13 cellular contexts compared by ENCODE assay signal in genomic region chr19:40755248-40755624, GRCh38. TPM values are rescaled to one million over a fixed set of nuclear protein-coding genes. Genes with fewer than 3 reads are reported as not detected.
DNase-seq lines count a peak whose midpoint lies in the region; ATAC-seq, FAIRE-seq and TF ChIP-seq lines count a peak whose summit lies in the region.
"Had no signal": no experiment of that assay in that cellular context is flagged by ENCODE, and none has a peak within 500 bp of the region (broad histone marks: within the 10 kb centered on the region; RNA-seq: fewer than 3 reads in every experiment).

No MANE protein-coding gene starts in this region.

- H3K4me3 Mint-ChIP-seq in activated T-cell treated with anti-CD3 and anti-CD28 coated beads, Interleukin-2, amount 50 U/mL, for 4 hours, result peak overlapping the region; percentile 66
- H3K4me3 Mint-ChIP-seq in stimulated activated naive CD8-positive, alpha-beta T cell treated with anti-CD3 and anti-CD28 coated beads, Interleukin-15, amount 100 ng/mL, for 72 hours, result peak overlapping the region; percentile 87 to 92

- peaks cover 7% of the 10 kb centered on the region for H3K79me1 ChIP-seq in H1 (ENCODE audit: low read depth, low read length)

- no peaks in the 10 kb centered on the region for H3K27me3 Mint-ChIP-seq in activated T-cell treated with anti-CD3 and anti-CD28 coated beads, Interleukin-2, amount 50 U/mL, for 4 hours (ENCODE audit: low read depth)
- no peaks in the 10 kb centered on the region for H3K27me3 Mint-ChIP-seq in stimulated activated naive CD8-positive, alpha-beta T cell treated with anti-CD3 and anti-CD28 coated beads, Interleukin-15, amount 100 ng/mL, for 72 hours

- H4K20me1 ChIP-seq in H1 (replicated peaks in 1 of 2; ENCODE audit: control insufficient read depth in 1 of 2, insufficient read depth in 2 of 2, low read length in 2 of 2), result peaks cover 22 to 35% of the 10 kb centered on the region in 2 experiments

- H2BK120ac ChIP-seq in H1 (replicated peaks; ENCODE audit: low read depth, low read length), result no peak overlapping the region

- no peak for TF ChIP-seq EP300 in H1 (IDR thresholded peaks at IDR 0.05; ENCODE audit: borderline replicate concordance in 1 of 2, low read depth in 2 of 2, low read length in 2 of 2)

- no peak overlapping the region for H2BK12ac ChIP-seq in H1 (ENCODE audit: low read depth, low read length)

- no peak overlapping the region for H3K9ac ChIP-seq in SK-N-MC (ENCODE audit: insufficient read length)
- H3K9ac ChIP-seq in H1 (replicated peaks in 1 of 4; ENCODE audit: extremely low read depth in 1 of 4, low read depth in 3 of 4, low read length in 3 of 4), result no peak overlapping the region

- TF ChIP-seq POLR2A in H1 (IDR thresholded peaks at IDR 0.05; ENCODE audit: control extremely low read depth in 1 of 2, low read depth in 2 of 2, low read length in 2 of 2), result no peak
- no peak for TF ChIP-seq POLR2A in gastrocnemius medialis (IDR thresholded peaks at IDR 0.05)

- no peak overlapping the region for H4K5ac ChIP-seq in H1 (ENCODE audit: insufficient read length, low read depth, low read length)

- H3K27ac ChIP-seq in SK-N-MC (no peak overlapping the region), H1 (ENCODE audit: low read depth, low read length) (no peak overlapping the region), gastrocnemius medialis (no peak overlapping the region)

- no peak overlapping the region for H3K18ac ChIP-seq in H1 (ENCODE audit: extremely low read depth, low read length)

- H3K36me3 Mint-ChIP-seq in activated T-cell treated with anti-CD3 and anti-CD28 coated beads, Interleukin-2, amount 50 U/mL, for 4 hours (ENCODE audit: insufficient read depth), result peaks cover 49% of the 10 kb centered on the region

- no peak for DNase-seq in activated T-cell treated with anti-CD3 and anti-CD28 coated beads, Interleukin-2, amount 50 U/mL, for 4 hours
- no peak for DNase-seq in activated T-cell treated with anti-CD3 and anti-CD28 coated beads, Interleukin-2, amount 50 U/mL, for 1 hour
- DNase-seq in SK-N-MC (ENCODE audit: low read depth, low spot score), result no peak
- no peak for DNase-seq in H1 (ENCODE audit: low read depth in 1 of 2, low spot score in 2 of 2)
- no peak for DNase-seq in stimulated activated naive CD8-positive, alpha-beta T cell treated with anti-CD3 and anti-CD28 coated beads, Interleukin-15, amount 100 ng/mL, for 72 hours
- no peak for DNase-seq in germinal center (ENCODE audit: low spot score)
- no peak for DNase-seq in globus pallidus (ENCODE audit: low spot score)
- no peak for DNase-seq in gastrocnemius medialis
- DNase-seq: activated effector memory CD4-positive, alpha-beta T cell treated with Interleukin-2 at 50 U/mL for 16 hours; IMR-90 had no signal

- H3K14ac ChIP-seq in H1 (ENCODE audit: insufficient read length), result no peak overlapping the region

- H3K56ac ChIP-seq in H1 (replicated peaks; ENCODE audit: insufficient read length, low read depth, low read length), result no peak overlapping the region

- FAIRE-seq in H1 (lab: Jason Lieb, UNC), result no peak
- FAIRE-seq: islet of Langerhans had no signal

- peak overlapping the region; percentile 42 to 56; a peak in 2 of 4 replicates for H3K4me2 ChIP-seq in H1 (ENCODE audit: insufficient read depth in 1 of 2, low read depth in 2 of 2, low read length in 2 of 2)

- in situ Hi-C loops in gastrocnemius medialis (cut with MboI; ENCODE audit: low sequenced_read_pairs in 4 of 4), result loop anchor here in 1 of 4 donors (10.0 kb wide), 1 partner anchor 60 kb away; no protein-coding TSS in a partner anchor

- H3K36me3 ChIP-seq in SK-N-MC (ENCODE audit: insufficient read depth, low read length), result peaks cover 71% of the 10 kb centered on the region
- peaks cover 26 to 69% (median 47%) of the 10 kb centered on the region in 4 experiments; a peak in 7 of 8 replicates for H3K36me3 ChIP-seq in H1 (ENCODE audit: control insufficient read depth in 2 of 4, insufficient read depth in 4 of 4, low read length in 3 of 4)
- peaks cover 0 to 41% of the 10 kb centered on the region in 2 donors for H3K36me3 ChIP-seq in gastrocnemius medialis

- H3K27me3 ChIP-seq in H1 (replicated peaks in 1 of 4; ENCODE audit: control insufficient read depth in 3 of 4, extremely low read depth in 1 of 4, insufficient read depth in 3 of 4, low read length in 3 of 4) (no peaks in the 10 kb centered on the region), gastrocnemius medialis (no peaks in the 10 kb centered on the region)

- H3K4me1 ChIP-seq in H1 (replicated peaks in 1 of 4; ENCODE audit: control insufficient read depth in 3 of 4, insufficient read depth in 4 of 4, low read length in 3 of 4) (no peaks in the 10 kb centered on the region; a peak in 2 of 7 replicates), gastrocnemius medialis (peaks cover 16 to 24% of the 10 kb centered on the region in 2 donors)

- H3K4me3 ChIP-seq in SK-N-MC, result peak overlapping the region; percentile 22; the same call in 1 of the 2 replicates
- H3K4me3 ChIP-seq in H1 (ENCODE audit: extremely low read depth in 1 of 4, insufficient read depth in 2 of 4, low read depth in 3 of 4, low read length in 4 of 4), result no peak overlapping the region
- no peak overlapping the region for H3K4me3 ChIP-seq in gastrocnemius medialis

- H2BK15ac ChIP-seq in H1 (ENCODE audit: low read length), result no peak overlapping the region

- H3K4me1 Mint-ChIP-seq in activated T-cell treated with anti-CD3 and anti-CD28 coated beads, Interleukin-2, amount 50 U/mL, for 4 hours (ENCODE audit: low read depth), result peaks cover 42% of the 10 kb centered on the region
- H3K4me1 Mint-ChIP-seq in stimulated activated naive CD8-positive, alpha-beta T cell treated with anti-CD3 and anti-CD28 coated beads, Interleukin-15, amount 100 ng/mL, for 72 hours, result peaks cover 64% of the 10 kb centered on the region

- POLR2A ChIA-PET in H1 (lab: Charles Lee; ENCODE audit: partially characterized antibody), result interaction anchor here (1.3 to 15.7 kb wide), 5 partner anchors 12 to 64 kb away, joined by 3 to 399 read pairs (median 120); partner anchors contain the start of genes COQ8B, EGLN2, ITPKC and MIA

- TF ChIP-seq CTCF in H1 (IDR thresholded peaks at IDR 0.05; ENCODE audit: control extremely low read depth in 1 of 3, insufficient read depth in 1 of 3, low read depth in 1 of 3, low read length in 3 of 3) (no peak), gastrocnemius medialis (IDR thresholded peaks at IDR 0.05 in 4 of 5, conservative IDR thresholded peaks at IDR 0.05 in 1 of 5) (no peak)

- H3K23ac ChIP-seq in H1 (ENCODE audit: insufficient read length), result no peak overlapping the region

- peak overlapping the region; percentile 65 to 77 for H3K27ac Mint-ChIP-seq in stimulated activated naive CD8-positive, alpha-beta T cell treated with anti-CD3 and anti-CD28 coated beads, Interleukin-15, amount 100 ng/mL, for 72 hours

- CTCF ChIA-PET in H1 (lab: Charles Lee; ENCODE audit: partially characterized antibody), result interaction anchor here (0.8 to 3.4 kb wide), 5 partner anchors 10 to 65 kb away, joined by 3 to 14 read pairs (median 3); no protein-coding TSS in a partner anchor

- H4K8ac ChIP-seq in H1 (ENCODE audit: extremely low read depth, insufficient read depth, low read length), result no peak overlapping the region

- H3K9me3 Mint-ChIP-seq in activated T-cell treated with anti-CD3 and anti-CD28 coated beads, Interleukin-2, amount 50 U/mL, for 4 hours, result no peaks in the 10 kb centered on the region
- no peaks in the 10 kb centered on the region for H3K9me3 Mint-ChIP-seq in stimulated activated naive CD8-positive, alpha-beta T cell treated with anti-CD3 and anti-CD28 coated beads, Interleukin-15, amount 100 ng/mL, for 72 hours

- intact Hi-C loops in gastrocnemius medialis (cut with DNase I; ENCODE audit: low total_unique reads), result no loop called here

- H2BK20ac ChIP-seq in H1 (ENCODE audit: low read length), result no peak overlapping the region

- peaks cover 1% of the 10 kb centered on the region for H3K23me2 ChIP-seq in H1 (ENCODE audit: low read depth, low read length)

- WGBS in H1 (ENCODE audit: extremely low coverage in 1 of 2, insufficient coverage in 1 of 2, insufficient read length in 1 of 2, insufficient replicate concordance in 2 of 2, low coverage in 1 of 2, low lambda C conversion rate in 2 of 2, missing lambda C conversion rate in 1 of 2), 2 experiments, result 91% methylated on average over 3 of the region's 3 CpGs; no CpG with 5 or more reads in 1 of the 2 experiments

- H3K79me2 ChIP-seq in H1 (ENCODE audit: control insufficient read depth in 1 of 2, insufficient read depth in 2 of 2, low read length in 2 of 2), result peaks cover 43 to 74% of the 10 kb centered on the region in 2 experiments

- no peak for ATAC-seq in activated T-cell treated with anti-CD3 and anti-CD28 coated beads, Interleukin-2, amount 50 U/mL, for 4 hours
- no peak for ATAC-seq in stimulated activated naive CD8-positive, alpha-beta T cell treated with anti-CD3 and anti-CD28 coated beads, Interleukin-15, amount 100 ng/mL, for 72 hours
- no peak for ATAC-seq in gastrocnemius medialis
- ATAC-seq: Right ventricle myocardium inferior had no signal

- no peak for TF ChIP-seq RAD21 in H1 (IDR thresholded peaks at IDR 0.05 in 1 of 2, conservative IDR thresholded peaks at IDR 0.05 in 1 of 2; ENCODE audit: low read depth in 2 of 2, low read length in 2 of 2)

- H3K9me3 ChIP-seq in SK-N-MC (ENCODE audit: low read depth, low read length) (no peaks in the 10 kb centered on the region), H1 (ENCODE audit: insufficient read depth in 2 of 2, low read depth in 1 of 2, low read length in 1 of 2) (no peaks in the 10 kb centered on the region), gastrocnemius medialis (no peaks in the 10 kb centered on the region)

- no peak overlapping the region for H3K4ac ChIP-seq in H1 (replicated peaks; ENCODE audit: insufficient read length, low read depth, low read length)

- H2BK5ac ChIP-seq in H1 (ENCODE audit: low read depth, low read length), result peak overlapping the region; percentile 13; the same call in 1 of the 2 replicates

- no peak overlapping the region for H4K91ac ChIP-seq in H1 (replicated peaks; ENCODE audit: insufficient read length, low read length)

- H2AK5ac ChIP-seq in H1 (ENCODE audit: low read depth, low read length), result no peak overlapping the region

- no peak overlapping the region for H2AFZ ChIP-seq in H1 (ENCODE audit: low read length)

RNA-seq across cellular contexts. Expression of gene SNRPA, which starts 4.2 kb away (rescaled TPM):
- 100 to 1,000 TPM; 213 to 234 (median 219) TPM for total RNA-seq in activated T-cell treated with anti-CD3 and anti-CD28 coated beads, Interleukin-2, amount 50 U/mL, for 4 hours
- 201 and 220 TPM in 2 replicates for total RNA-seq in H1 (2021; fragmentation: NEBNext Ultra II Directional; extraction: Animal tissue kit (Norgen Biotek cat#: 25700))
- polyA plus RNA-seq in H1 (2011; rRNA removed), result 202 and 283 TPM in 2 replicates
- polyA plus RNA-seq in H1 (2011; cell fraction: cytosol; rRNA removed), result 244 TPM
- 580 TPM for polyA plus RNA-seq in H1 (2011; cell fraction: nucleus; rRNA removed)
- polyA plus RNA-seq in H1 (2012, experiment 1 of 2), result 183 to 289 TPM (median 274 TPM) in 4 replicates
- 187 TPM for polyA plus RNA-seq in H1 (2012, experiment 2 of 2)
- polyA plus RNA-seq in H1 (2013, experiment 1 of 2), result 254 TPM
- polyA plus RNA-seq in H1 (2013, experiment 2 of 2), result 247 TPM
- polyA minus RNA-seq in H1 (2011; rRNA and poly(A)+ RNA removed), result 310 and 364 TPM in 2 replicates
- 247 TPM for polyA minus RNA-seq in H1 (2011; cell fraction: cytosol; rRNA and poly(A)+ RNA removed)
- polyA minus RNA-seq in H1 (2011; cell fraction: nucleus; rRNA and poly(A)+ RNA removed), result 135 TPM
- 10 to 100 TPM; 24.3 to 35.2 (median 27.3) TPM for total RNA-seq in gastrocnemius medialis

RNA-seq across cellular contexts. Expression of gene ACTMAP, which starts 5.0 kb away (rescaled TPM):
- total RNA-seq in activated T-cell treated with anti-CD3 and anti-CD28 coated beads, Interleukin-2, amount 50 U/mL, for 4 hours, result 10 to 100 TPM in 1 of 3 donors, 1 to 10 TPM in 2; 7.4 to 11.4 (median 7.7) TPM
- 24.8 and 26.5 TPM in 2 replicates for total RNA-seq in H1 (2021; fragmentation: NEBNext Ultra II Directional; extraction: Animal tissue kit (Norgen Biotek cat#: 25700))
- 24.1 and 30.3 TPM in 2 replicates for polyA plus RNA-seq in H1 (2011; rRNA removed)
- polyA plus RNA-seq in H1 (2011; cell fraction: cytosol; rRNA removed), result 15.6 TPM
- polyA plus RNA-seq in H1 (2011; cell fraction: nucleus; rRNA removed), result 50.3 TPM
- polyA plus RNA-seq in H1 (2012, experiment 1 of 2), result 25.7 to 38.2 TPM (median 32.4 TPM) in 4 replicates
- polyA plus RNA-seq in H1 (2012, experiment 2 of 2), result 21.4 TPM
- 16.8 TPM for polyA plus RNA-seq in H1 (2013, experiment 1 of 2)
- 15.6 TPM for polyA plus RNA-seq in H1 (2013, experiment 2 of 2)
- 10.9 and 13.6 TPM in 2 replicates for polyA minus RNA-seq in H1 (2011; rRNA and poly(A)+ RNA removed)
- 18.9 TPM for polyA minus RNA-seq in H1 (2011; cell fraction: cytosol; rRNA and poly(A)+ RNA removed)
- polyA minus RNA-seq in H1 (2011; cell fraction: nucleus; rRNA and poly(A)+ RNA removed), result 10.9 TPM
- 10 to 100 TPM in 1 of 4 donors, 1 to 10 TPM in 3; 4.2 to 14.6 (median 6.2) TPM for total RNA-seq in gastrocnemius medialis

RNA-seq across cellular contexts. Expression of gene MIA, which starts 20.1 kb away (rescaled TPM):
- under 1 TPM in 1 of 3 donors, not detected in 2; 0.87 TPM for total RNA-seq in activated T-cell treated with anti-CD3 and anti-CD28 coated beads, Interleukin-2, amount 50 U/mL, for 4 hours
- not detected in 2 replicates for total RNA-seq in H1 (2021; fragmentation: NEBNext Ultra II Directional; extraction: Animal tissue kit (Norgen Biotek cat#: 25700))
- polyA plus RNA-seq in H1 (2011; rRNA removed), result not detected in 2 replicates
- not detected for polyA plus RNA-seq in H1 (2011; cell fraction: cytosol; rRNA removed)
- polyA plus RNA-seq in H1 (2011; cell fraction: nucleus; rRNA removed), result 1.3 TPM
- 0.56 TPM in 1 of 4 replicates, not detected in the others for polyA plus RNA-seq in H1 (2012, experiment 1 of 2)
- not detected for polyA plus RNA-seq in H1 (2012, experiment 2 of 2)
- polyA plus RNA-seq in H1 (2013, experiment 1 of 2), result 0.26 TPM
- polyA plus RNA-seq in H1 (2013, experiment 2 of 2), result 0.11 TPM
- not detected in 2 replicates for polyA minus RNA-seq in H1 (2011; rRNA and poly(A)+ RNA removed)
- not detected for polyA minus RNA-seq in H1 (2011; cell fraction: cytosol; rRNA and poly(A)+ RNA removed)
- polyA minus RNA-seq in H1 (2011; cell fraction: nucleus; rRNA and poly(A)+ RNA removed), result not detected
- total RNA-seq in gastrocnemius medialis, result not detected
- total RNA-seq: fibroblast of lung, IMR-90, Right ventricle myocardium inferior had no signal

RNA-seq across cellular contexts. Expression of gene RAB4B, which starts 22.8 kb away (rescaled TPM):
- 10 to 100 TPM; 26.6 to 34.9 (median 30.0) TPM for total RNA-seq in activated T-cell treated with anti-CD3 and anti-CD28 coated beads, Interleukin-2, amount 50 U/mL, for 4 hours
- 15.8 and 15.9 TPM in 2 replicates for total RNA-seq in H1 (2021; fragmentation: NEBNext Ultra II Directional; extraction: Animal tissue kit (Norgen Biotek cat#: 25700))
- polyA plus RNA-seq in H1 (2011; rRNA removed), result 28.6 and 42.1 TPM in 2 replicates
- polyA plus RNA-seq in H1 (2011; cell fraction: cytosol; rRNA removed), result 29.6 TPM
- polyA plus RNA-seq in H1 (2011; cell fraction: nucleus; rRNA removed), result 33.6 TPM
- polyA plus RNA-seq in H1 (2012, experiment 1 of 2), result 9.8 to 26.8 TPM (median 21.5 TPM) in 4 replicates
- 21.1 TPM for polyA plus RNA-seq in H1 (2012, experiment 2 of 2)
- polyA plus RNA-seq in H1 (2013, experiment 1 of 2), result 11.6 TPM
- polyA plus RNA-seq in H1 (2013, experiment 2 of 2), result 13.2 TPM
- polyA minus RNA-seq in H1 (2011; rRNA and poly(A)+ RNA removed), result 7.0 and 9.0 TPM in 2 replicates
- 8.1 TPM for polyA minus RNA-seq in H1 (2011; cell fraction: cytosol; rRNA and poly(A)+ RNA removed)
- 4.1 TPM for polyA minus RNA-seq in H1 (2011; cell fraction: nucleus; rRNA and poly(A)+ RNA removed)
- total RNA-seq in gastrocnemius medialis, result 10 to 100 TPM; 14.9 to 27.2 (median 19.7) TPM

RNA-seq across cellular contexts. Expression of gene ITPKC, which starts 38.3 kb away (rescaled TPM):
- total RNA-seq in activated T-cell treated with anti-CD3 and anti-CD28 coated beads, Interleukin-2, amount 50 U/mL, for 4 hours, result 1 to 10 TPM; 6.9 to 8.2 (median 8.2) TPM
- 8.9 and 9.5 TPM in 2 replicates for total RNA-seq in H1 (2021; fragmentation: NEBNext Ultra II Directional; extraction: Animal tissue kit (Norgen Biotek cat#: 25700))
- polyA plus RNA-seq in H1 (2011; rRNA removed), result 5.2 and 7.8 TPM in 2 replicates
- 7.0 TPM for polyA plus RNA-seq in H1 (2011; cell fraction: cytosol; rRNA removed)
- 12.2 TPM for polyA plus RNA-seq in H1 (2011; cell fraction: nucleus; rRNA removed)
- polyA plus RNA-seq in H1 (2012, experiment 1 of 2), result 6.0 to 9.0 TPM (median 8.9 TPM) in 4 replicates
- polyA plus RNA-seq in H1 (2012, experiment 2 of 2), result 8.4 TPM
- 3.4 TPM for polyA plus RNA-seq in H1 (2013, experiment 1 of 2)
- 3.4 TPM for polyA plus RNA-seq in H1 (2013, experiment 2 of 2)
- polyA minus RNA-seq in H1 (2011; rRNA and poly(A)+ RNA removed), result 8.5 and 11.8 TPM in 2 replicates
- polyA minus RNA-seq in H1 (2011; cell fraction: cytosol; rRNA and poly(A)+ RNA removed), result 6.2 TPM
- 7.3 TPM for polyA minus RNA-seq in H1 (2011; cell fraction: nucleus; rRNA and poly(A)+ RNA removed)
- total RNA-seq in gastrocnemius medialis, result 10 to 100 TPM; 14.9 to 34.5 (median 21.8) TPM
